Comparison of ENCODE assay signal across 11 cellular contexts in genomic region chr16:17013067-17013466, GRCh38.
DNase-seq lines count a peak whose midpoint lies in the region; ATAC-seq lines count a peak whose summit lies in the region.
"Had no signal": no experiment of that assay in that cellular context is flagged by ENCODE, and none has a peak within 500 bp of the region (broad histone marks: within the 10 kb centered on the region; RNA-seq: fewer than 3 reads in every experiment).

No MANE protein-coding gene starts in this region.

- peaks cover 16% of the 10 kb centered on the region for H3K4me1 Mint-ChIP-seq in activated CD4-positive, alpha-beta T cell treated with anti-CD3 and anti-CD28 coated beads for 36 hours
- peaks cover 6 to 22% (median 21%) of the 10 kb centered on the region in 3 donors for H3K4me1 Mint-ChIP-seq in IgD-negative memory B cell
- peaks cover 23% of the 10 kb centered on the region for H3K4me1 Mint-ChIP-seq in activated naive CD8-positive, alpha-beta T cell (ENCODE audit: low read depth)
- H3K4me1 Mint-ChIP-seq in naive thymus-derived CD8-positive, alpha-beta T cell = peaks cover 11 to 27% (median 24%) of the 10 kb centered on the region in 4 donors

- H3K27me3 Mint-ChIP-seq in activated CD4-positive, alpha-beta T cell treated with anti-CD3 and anti-CD28 coated beads for 36 hours = no peaks in the 10 kb centered on the region
- peaks cover 1% of the 10 kb centered on the region for H3K27me3 Mint-ChIP-seq in IgD-negative memory B cell
- peaks cover 3% of the 10 kb centered on the region for H3K27me3 Mint-ChIP-seq in activated naive CD8-positive, alpha-beta T cell
- H3K27me3 Mint-ChIP-seq in naive thymus-derived CD8-positive, alpha-beta T cell = peaks cover 0 to 12% (median 7%) of the 10 kb centered on the region in 5 donors

- intact Hi-C loops in activated CD4-positive, alpha-beta T cell treated with anti-CD3 and anti-CD28 coated beads for 36 hours (cut with DNase I, micrococcal nuclease) = loop anchor here (1.0 to 5.0 kb wide), 2 partner anchors 13 to 59 kb away; no protein-coding TSS in a partner anchor

- CTCF ChIA-PET in activated CD4-positive, alpha-beta T cell treated with anti-CD3 and anti-CD28 coated beads for 36 hours (lab: Charles Lee) = interaction anchor here (0.6 to 0.7 kb wide), 3 partner anchors 402 to 479 kb away, joined by 3 to 4 read pairs (median 3); no protein-coding TSS in a partner anchor

- H3K4me3 Mint-ChIP-seq in activated CD4-positive, alpha-beta T cell treated with anti-CD3 and anti-CD28 coated beads for 36 hours = peak overlapping the region; percentile 73
- H3K4me3 Mint-ChIP-seq in IgD-negative memory B cell = peak overlapping the region; percentile 91 to 99 (median 94)
- peak overlapping the region; percentile 89 for H3K4me3 Mint-ChIP-seq in activated naive CD8-positive, alpha-beta T cell
- H3K4me3 Mint-ChIP-seq in naive thymus-derived CD8-positive, alpha-beta T cell = peak overlapping the region; percentile 75 to 91 (median 86)
- H3K4me3 Mint-ChIP-seq: HFFc6 had no signal

- ATAC-seq in activated CD4-positive, alpha-beta T cell treated with anti-CD3 and anti-CD28 coated beads for 36 hours = no peak
- ATAC-seq in naive thymus-derived CD8-positive, alpha-beta T cell = no peak

- no peak for DNase-seq in activated CD4-positive, alpha-beta T cell treated with anti-CD3 and anti-CD28 coated beads for 36 hours
- no peak for DNase-seq in activated CD4-positive, alpha-beta T cell treated with anti-CD3 and anti-CD28 coated beads for 1 hour
- no peak for DNase-seq in naive thymus-derived CD8-positive, alpha-beta T cell
- no peak for DNase-seq in NCI-H526 treated with DMSO at 0.1 percent for 48 hours (lab: John Stamatoyannopoulos, UW)
- no peak for DNase-seq in NCI-H345 treated with DMSO at 0.1 percent for 48 hours (lab: John Stamatoyannopoulos, UW; ENCODE audit: unreplicated experiment)
- DNase-seq in EL = no peak
- DNase-seq: brain microvascular endothelial cell, HFFc6, NCI-H146 had no signal

- POLR2A ChIA-PET in activated CD4-positive, alpha-beta T cell treated with anti-CD3 and anti-CD28 coated beads for 36 hours (lab: Charles Lee) = interaction anchor here (0.6 kb wide), 1 partner anchor 349 kb away, joined by 4 read pairs; no protein-coding TSS in a partner anchor
- POLR2A ChIA-PET in naive thymus-derived CD8-positive, alpha-beta T cell (lab: Charles Lee) = interaction anchor here (1.6 kb wide), 1 partner anchor 14 kb away, joined by 8 read pairs; no protein-coding TSS in a partner anchor

- H3K36me3 Mint-ChIP-seq in activated CD4-positive, alpha-beta T cell treated with anti-CD3 and anti-CD28 coated beads for 36 hours (ENCODE audit: low read depth) = peaks cover 4% of the 10 kb centered on the region
- no peaks in the 10 kb centered on the region for H3K36me3 Mint-ChIP-seq in IgD-negative memory B cell
- peaks cover 7% of the 10 kb centered on the region for H3K36me3 Mint-ChIP-seq in activated naive CD8-positive, alpha-beta T cell
- H3K36me3 Mint-ChIP-seq in naive thymus-derived CD8-positive, alpha-beta T cell = peaks cover 0 to 3% (median 0%) of the 10 kb centered on the region in 3 donors

- peak overlapping the region; percentile 84 for H3K27ac Mint-ChIP-seq in activated CD4-positive, alpha-beta T cell treated with anti-CD3 and anti-CD28 coated beads for 36 hours
- H3K27ac Mint-ChIP-seq in IgD-negative memory B cell = peak overlapping the region; percentile 86 to 98 (median 98)
- H3K27ac Mint-ChIP-seq in activated naive CD8-positive, alpha-beta T cell = peak overlapping the region; percentile 95
- peak overlapping the region in 8 of 10 donors; percentile 94 to 99 (median 98) for H3K27ac Mint-ChIP-seq in naive thymus-derived CD8-positive, alpha-beta T cell
- H3K27ac Mint-ChIP-seq: HFFc6 had no signal

- peaks cover 10% of the 10 kb centered on the region for H3K9me3 Mint-ChIP-seq in activated CD4-positive, alpha-beta T cell treated with anti-CD3 and anti-CD28 coated beads for 36 hours (ENCODE audit: low read depth)
- H3K9me3 Mint-ChIP-seq in IgD-negative memory B cell = peaks cover 1 to 8% (median 8%) of the 10 kb centered on the region in 3 donors
- H3K9me3 Mint-ChIP-seq in activated naive CD8-positive, alpha-beta T cell (ENCODE audit: low read depth) = peaks cover 8% of the 10 kb centered on the region
- peaks cover 0 to 9% (median 2%) of the 10 kb centered on the region in 9 donors for H3K9me3 Mint-ChIP-seq in naive thymus-derived CD8-positive, alpha-beta T cell
- H3K9me3 Mint-ChIP-seq: HFFc6 had no signal
